In genomic region chr12:1830981-1831930, GRCh38 we compare ENCODE assay signal across 8 cellular contexts. TPM values are rescaled to one million over a fixed set of nuclear protein-coding genes. Genes with fewer than 3 reads are reported as not detected.
DNase-seq lines count a peak whose midpoint lies in the region; ATAC-seq, FAIRE-seq and TF ChIP-seq lines count a peak whose summit lies in the region.

No MANE protein-coding gene starts in this region.

- intact Hi-C loops in pancreas (cut with DNase I), result no loop called here
- intact Hi-C loops in vagina (cut with DNase I), result no loop called here

- H3K36me3 ChIP-seq in pancreas, result no peaks in the 10 kb centered on the region
- H3K36me3 ChIP-seq in vagina, result no peaks in the 10 kb centered on the region

- 7 to 8% methylated on average over 32 to 34 of the region's 34 CpGs for WGBS in pancreas, 2 donors

- no peak for TF ChIP-seq POLR2A in GM12892 (IDR thresholded peaks at IDR 0.05; ENCODE audit: low read depth, low read length)
- no peak for TF ChIP-seq POLR2A in vagina (IDR thresholded peaks at IDR 0.05)

- FAIRE-seq in pancreas (lab: Jason Lieb, UNC) (no peak), GM12892 (lab: Jason Lieb, UNC) (no peak)

- no peak overlapping the region for H3K4me3 ChIP-seq in pancreas
- H3K4me3 ChIP-seq in vagina, result no peak overlapping the region

- H3K9me3 ChIP-seq in pancreas (no peaks in the 10 kb centered on the region), vagina (no peaks in the 10 kb centered on the region)

- peak; percentile 95 to 98 (median 98) for ATAC-seq in pancreas

- H3K27me3 ChIP-seq in pancreas (no peaks in the 10 kb centered on the region), vagina (peaks cover 5% of the 10 kb centered on the region)

- DNase-seq in GM10266 (ENCODE audit: extremely low spot score), result peak; percentile 67
- peak; percentile 14 for DNase-seq in RKO (ENCODE audit: low spot score)
- DNase-seq in fibroblast of peridontal ligament (ENCODE audit: extremely low read depth), result peak; percentile 48
- DNase-seq in pancreas, result peak; percentile 88 to 97 (median 92)
- no peak for DNase-seq in GM12892 (ENCODE audit: insufficient read length)
- no peak for DNase-seq in vagina (ENCODE audit: extremely low spot score in 2 of 2)
- no peak for DNase-seq in activated CD4-positive, CD25-positive, alpha-beta regulatory T cell (lab: John Stamatoyannopoulos, UW)
- DNase-seq in KG1 (lab: John Stamatoyannopoulos, UW), result no peak

- peaks cover 0 to 6% (median 0%) of the 10 kb centered on the region in 3 donors for H3K4me1 ChIP-seq in pancreas
- peaks cover 4% of the 10 kb centered on the region for H3K4me1 ChIP-seq in vagina

- TF ChIP-seq CTCF in GM10266 (IDR thresholded peaks at IDR 0.05; ENCODE audit: control insufficient read depth, insufficient read depth, low read depth, missing control alignments), result no peak
- no peak for TF ChIP-seq CTCF in pancreas (IDR thresholded peaks at IDR 0.05)
- TF ChIP-seq CTCF in vagina (IDR thresholded peaks at IDR 0.05), result no peak

- no peak overlapping the region for H3K27ac ChIP-seq in pancreas
- no peak overlapping the region for H3K27ac ChIP-seq in vagina

RNA-seq across cellular contexts. Expression of gene LRTM2, which starts 10.9 kb away (rescaled TPM):
- total RNA-seq in pancreas, result not detected
- polyA plus RNA-seq in pancreas, result not detected
- not detected for polyA plus RNA-seq in GM12892 (2012; ENCODE audit: missing spikeins)
- not detected for total RNA-seq in vagina

Comparison
In these comparisons a context has a peak if more than half of its experiments do, and no peak if none do; other contexts are left out.
1. DNase-seq: peak in GM10266 (single experiment), RKO (single experiment), fibroblast of peridontal ligament (single experiment) and pancreas (6 of 6); none in GM12892 (single experiment), vagina (0 of 2), activated CD4-positive, CD25-positive, alpha-beta regulatory T cell (0 of 4) and KG1 (single experiment).